ENCODE assay signal across 8 cellular contexts in genomic region chr3:50155891-50156290, GRCh38. TPM values are rescaled to one million over a fixed set of nuclear protein-coding genes. Genes with fewer than 3 reads are reported as not detected.
DNase-seq lines count a peak whose midpoint lies in the region; ATAC-seq and TF ChIP-seq lines count a peak whose summit lies in the region.

No MANE protein-coding gene starts in this region.

- peaks cover 9% of the 10 kb centered on the region for H4K20me1 ChIP-seq in Karpas-422 (ENCODE audit: insufficient read depth, low read depth, low read length)

- no peaks in the 10 kb centered on the region for H3K9me3 Mint-ChIP-seq in central memory CD8-positive, alpha-beta T cell

- peaks cover 4% of the 10 kb centered on the region for H3K36me3 Mint-ChIP-seq in central memory CD8-positive, alpha-beta T cell (ENCODE audit: insufficient read depth)

- H3K4me1 ChIP-seq in left ventricle myocardium inferior (peaks cover 53% of the 10 kb centered on the region), mucosa of stomach (ENCODE audit: control insufficient read depth, insufficient read depth, low read length) (peaks cover 54% of the 10 kb centered on the region), Karpas-422 (ENCODE audit: low read length) (peaks cover 5% of the 10 kb centered on the region)

- peak overlapping the region; percentile 88 for H3K27ac ChIP-seq in left ventricle myocardium inferior (replicated peaks)
- no peak overlapping the region for H3K27ac ChIP-seq in Karpas-422 (ENCODE audit: low read length)

- peaks cover 4% of the 10 kb centered on the region for H3K27me3 ChIP-seq in left ventricle myocardium inferior (ENCODE audit: low read depth)
- H3K27me3 ChIP-seq in mucosa of stomach (ENCODE audit: control insufficient read depth, insufficient read depth, low read length), result peaks cover 11% of the 10 kb centered on the region
- H3K27me3 ChIP-seq in Karpas-422 (ENCODE audit: low read length), result no peaks in the 10 kb centered on the region

- no peak for TF ChIP-seq CTCF in left ventricle myocardium inferior (IDR thresholded peaks at IDR 0.05; ENCODE audit: borderline replicate concordance)

- H3K9ac ChIP-seq in mucosa of stomach (ENCODE audit: low read length) (peak overlapping the region; percentile 84), Karpas-422 (ENCODE audit: low read length) (no peak overlapping the region)

- DNase-seq in left ventricle myocardium inferior, result no peak
- DNase-seq in left ventricle myocardium superior, result no peak
- no peak for DNase-seq in central memory CD8-positive, alpha-beta T cell (ENCODE audit: low spot score in 2 of 2)
- no peak for DNase-seq in Karpas-422

- H3K27me3 Mint-ChIP-seq in central memory CD8-positive, alpha-beta T cell, result peaks cover 44% of the 10 kb centered on the region

- H3K4me2 ChIP-seq in Karpas-422 (ENCODE audit: low read depth, low read length, poor library complexity, severe bottlenecking), result no peak overlapping the region

- peak overlapping the region; percentile 74 for H3K4me3 ChIP-seq in left ventricle myocardium inferior
- H3K4me3 ChIP-seq in mucosa of stomach (ENCODE audit: low read length), result peak overlapping the region; percentile 96
- no peak overlapping the region for H3K4me3 ChIP-seq in Karpas-422 (ENCODE audit: low read length)

- H3K27ac Mint-ChIP-seq in central memory CD8-positive, alpha-beta T cell (ENCODE audit: low read depth), result no peak overlapping the region

- no peaks in the 10 kb centered on the region for H3K36me3 ChIP-seq in left ventricle myocardium inferior
- H3K36me3 ChIP-seq in mucosa of stomach (ENCODE audit: control insufficient read depth, insufficient read depth, low read length), result no peaks in the 10 kb centered on the region
- no peaks in the 10 kb centered on the region for H3K36me3 ChIP-seq in Karpas-422 (ENCODE audit: insufficient read depth, low read length)

- H3K79me2 ChIP-seq in Karpas-422 (ENCODE audit: low read length), result no peaks in the 10 kb centered on the region

- peak overlapping the region; percentile 70 for H3K4me3 Mint-ChIP-seq in central memory CD8-positive, alpha-beta T cell

- ATAC-seq in left ventricle myocardium superior (no peak), esophagus mucosa (no peak), GM19467 (IDR thresholded peaks at IDR 0.05; ENCODE audit: unreplicated experiment) (no peak), GM21576 (IDR thresholded peaks at IDR 0.05; ENCODE audit: unreplicated experiment) (no peak)
- no peak for ATAC-seq in central memory CD8-positive, alpha-beta T cell (replicated peaks; ENCODE audit: extremely low read depth, poor library complexity, severe bottlenecking)

- no peak overlapping the region for H2AFZ ChIP-seq in Karpas-422 (ENCODE audit: low read length)

- H3K9me3 ChIP-seq in left ventricle myocardium inferior (replicated peaks) (no peaks in the 10 kb centered on the region), mucosa of stomach (ENCODE audit: control insufficient read depth, low read length) (no peaks in the 10 kb centered on the region), Karpas-422 (ENCODE audit: low read length) (no peaks in the 10 kb centered on the region)

- peaks cover 21% of the 10 kb centered on the region for H3K4me1 Mint-ChIP-seq in central memory CD8-positive, alpha-beta T cell

- intact Hi-C loops in left ventricle myocardium inferior (cut with micrococcal nuclease), result no loop called here
- intact Hi-C loops in left ventricle myocardium superior (cut with micrococcal nuclease), result no loop called here

- no peaks in the 10 kb centered on the region for H3K9me2 ChIP-seq in Karpas-422 (replicated peaks; ENCODE audit: insufficient read depth, low read length)

RNA-seq across cellular contexts. Expression of gene SEMA3F, which starts 0.8 kb away (rescaled TPM):
- 10.2 TPM for total RNA-seq in left ventricle myocardium inferior
- 11.4 TPM for total RNA-seq in left ventricle myocardium superior
- 72.7 TPM for total RNA-seq in esophagus mucosa
- not detected in 2 replicates for total RNA-seq in Karpas-422 (2014; rRNA removed; shearing (Covaris generic); ENCODE audit: low replicate concordance)

RNA-seq across cellular contexts. Expression of gene GNAT1, which starts 35.5 kb away (rescaled TPM):
- total RNA-seq in left ventricle myocardium inferior, result not detected
- not detected for total RNA-seq in left ventricle myocardium superior
- total RNA-seq in esophagus mucosa, result 0.08 TPM
- not detected in 2 replicates for total RNA-seq in Karpas-422 (2014; rRNA removed; shearing (Covaris generic); ENCODE audit: low replicate concordance)

RNA-seq across cellular contexts. Expression of gene SLC38A3, which starts 49.2 kb away (rescaled TPM):
- total RNA-seq in left ventricle myocardium inferior (10.4 TPM), left ventricle myocardium superior (10.4 TPM), esophagus mucosa (0.60 TPM)
- not detected in 2 replicates for total RNA-seq in Karpas-422 (2014; rRNA removed; shearing (Covaris generic); ENCODE audit: low replicate concordance)

Comparison
In these comparisons a context has a peak if more than half of its experiments do, and no peak if none do; other contexts are left out.
1. RNA of gene SEMA3F, which starts 0.8 kb away (total RNA-seq): 72.7 TPM in esophagus mucosa (single experiment), 11.4 TPM in left ventricle myocardium superior (single experiment) and 10.2 TPM in left ventricle myocardium inferior (single experiment); not detected in Karpas-422; every median in the first group is over 10 times any median in the second.